ENCODE assay signal across 5 cellular contexts in genomic region chr18:78890388-78890787, GRCh38.
"Had no signal": no experiment of that assay in that cellular context is flagged by ENCODE, and none has a peak within 500 bp of the region (broad histone marks: within the 10 kb centered on the region; RNA-seq: fewer than 3 reads in every experiment).

No MANE protein-coding gene starts in this region.

- H3K4me3 ChIP-seq: GM23338 had no signal

- H2AFZ ChIP-seq: GM23338 had no signal

- DNase-seq: H9, HCEC 1CT had no signal

- H3K27ac ChIP-seq: HL-60 had no signal

- H3K4me2 ChIP-seq: GM23338 had no signal

- ATAC-seq: GM23338, HepG2 had no signal
